Comparison of ENCODE assay signal across 8 cellular contexts in genomic region chr1:212035835-212036605, GRCh38. TPM values are rescaled to one million over a fixed set of nuclear protein-coding genes. Genes with fewer than 3 reads are reported as not detected.
DNase-seq lines count a peak whose midpoint lies in the region; ATAC-seq and TF ChIP-seq lines count a peak whose summit lies in the region.

No MANE protein-coding gene starts in this region.

- TF ChIP-seq RAD21 in neural cell (conservative IDR thresholded peaks at IDR 0.05) = no peak

- H3K27me3 ChIP-seq in neural cell (ENCODE audit: insufficient read depth, low read depth, low read length) = no peaks in the 10 kb centered on the region

- no peaks in the 10 kb centered on the region for H3K36me3 ChIP-seq in neural cell (ENCODE audit: insufficient read depth, low read length)

- no peaks in the 10 kb centered on the region for H3K9me3 ChIP-seq in neural cell (ENCODE audit: low read length)

- peak overlapping the region; percentile 70 for H2AFZ ChIP-seq in neural cell (ENCODE audit: low read depth, low read length)

- H3K27ac ChIP-seq in neural cell (ENCODE audit: low read length) = no peak overlapping the region

- TF ChIP-seq CTCF in choroid plexus epithelial cell (conservative IDR thresholded peaks at IDR 0.05; ENCODE audit: low read depth, low read length) (no peak), neural cell (IDR thresholded peaks at IDR 0.05; ENCODE audit: poor library complexity, severe bottlenecking) (no peak)

- H3K9me2 ChIP-seq in neural cell (ENCODE audit: insufficient read depth, low read length) = no peaks in the 10 kb centered on the region

- H3K79me2 ChIP-seq in neural cell (replicated peaks; ENCODE audit: insufficient read depth, low read length) = peaks cover 73% of the 10 kb centered on the region

- peak; percentile 13 for ATAC-seq in GM21717 (IDR thresholded peaks at IDR 0.05; ENCODE audit: unreplicated experiment)

- peak overlapping the region; percentile 99 for H3K4me3 ChIP-seq in Jurkat, Clone E6-1 (ENCODE audit: low read length)
- H3K4me3 ChIP-seq in choroid plexus epithelial cell (ENCODE audit: low read depth, low read length) = peak overlapping the region; percentile 91
- H3K4me3 ChIP-seq in neural cell (ENCODE audit: low read length) = peak overlapping the region; percentile 80

- TF ChIP-seq EP300 in neural cell (conservative IDR thresholded peaks at IDR 0.05; ENCODE audit: poor library complexity, severe bottlenecking) = no peak

- DNase-seq in DMS53 treated with DMSO at 0.1 percent for 48 hours (lab: John Stamatoyannopoulos, UW; ENCODE audit: unreplicated experiment) (peak; percentile 12), DMS53 (lab: John Stamatoyannopoulos, UW) (no peak), choroid plexus epithelial cell (ENCODE audit: low read depth) (no peak), foreskin melanocyte (no peak)
- DNase-seq in Jurkat, Clone E6-1 (ENCODE audit: low read depth, low spot score) = no peak
- DNase-seq in stimulated activated CD4-positive, alpha-beta T cell treated with anti-CD3 and anti-CD28 coated beads, Interleukin-4, amount 100 ng/mL, for 24 hours = no peak

- H3K9ac ChIP-seq in neural cell (ENCODE audit: low read length) = no peak overlapping the region

- H4K20me1 ChIP-seq in neural cell (ENCODE audit: insufficient read depth) = no peaks in the 10 kb centered on the region

- H3K4me2 ChIP-seq in neural cell (ENCODE audit: low read length) = peak overlapping the region; percentile 79

- H3F3A ChIP-seq in neural cell (ENCODE audit: insufficient read depth, low read length, poor library complexity, severe bottlenecking) = peaks cover 7% of the 10 kb centered on the region

TF ChIP-seq in neural cell, 6 proteins besides CTCF, POLR2A, EP300 and RAD21:
- TF ChIP-seq REST (IDR thresholded peaks at IDR 0.05; ENCODE audit: borderline replicate concordance) (no peak), POLR2AphosphoS5 (IDR thresholded peaks at IDR 0.05) (no peak), SMC3 (conservative IDR thresholded peaks at IDR 0.05; ENCODE audit: poor library complexity) (no peak), EZH2 (IDR thresholded peaks at IDR 0.05; ENCODE audit: borderline replicate concordance, insufficient read depth, low read length, poor library complexity, severe bottlenecking) (no peak), TAF1 (IDR thresholded peaks at IDR 0.05; ENCODE audit: low read depth) (no peak), MXI1 (conservative IDR thresholded peaks at IDR 0.05; ENCODE audit: poor library complexity, severe bottlenecking) (no peak)
TF ChIP-seq in neural cell: peak in this region for 0.

RNA-seq across cellular contexts. Expression of gene DTL, which starts 0.5 kb away (rescaled TPM):
- 77.9 TPM for polyA plus RNA-seq in Jurkat, Clone E6-1 (2012; ENCODE audit: insufficient read depth, insufficient read length)
- polyA plus RNA-seq in neural cell = 0.76 and 1.1 TPM in 2 replicates
- polyA minus RNA-seq in neural cell = 1.5 TPM in 2 replicates

RNA-seq across cellular contexts. Expression of gene INTS7, which starts 0.7 kb away (rescaled TPM):
- 23.5 TPM for polyA plus RNA-seq in Jurkat, Clone E6-1 (2012; ENCODE audit: insufficient read depth, insufficient read length)
- polyA plus RNA-seq in neural cell = 14.8 and 23.6 TPM in 2 replicates
- polyA minus RNA-seq in neural cell = 43.1 and 43.6 TPM in 2 replicates
